Comparison of ENCODE assay signal across 11 cellular contexts in the genomic region with DNA sequence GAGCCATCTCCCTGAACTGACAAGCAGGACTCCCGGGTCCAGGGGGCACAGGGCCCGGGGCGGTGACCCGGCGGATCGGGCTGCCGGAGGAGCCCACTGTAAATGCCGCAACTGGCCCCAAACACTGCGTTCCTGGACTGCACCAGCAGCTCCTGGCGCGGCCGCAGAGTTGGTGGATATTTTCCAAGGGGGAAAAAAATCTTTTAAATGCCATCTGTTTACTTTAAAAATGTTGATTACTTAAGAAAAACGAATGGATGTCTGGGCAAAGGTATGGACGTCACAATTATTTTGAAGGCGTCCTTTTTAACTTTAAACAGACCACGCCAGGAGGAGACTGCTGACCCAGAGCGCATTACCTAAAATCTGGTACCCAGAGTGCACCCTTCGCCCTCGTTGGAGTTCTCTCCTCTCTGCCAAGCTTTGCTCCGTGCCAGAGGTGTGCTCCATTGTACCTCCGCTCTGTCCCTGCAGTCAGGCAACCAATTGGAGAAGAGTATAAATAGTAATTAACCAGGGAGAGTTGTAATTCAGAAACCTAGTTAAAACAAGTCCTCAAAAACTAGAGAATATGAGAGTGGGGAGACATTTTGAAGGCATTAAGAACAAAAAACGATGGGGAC. TPM values are rescaled to one million over a fixed set of nuclear protein-coding genes. Genes with fewer than 3 reads are reported as not detected.
DNase-seq lines count a peak whose midpoint lies in the region; ATAC-seq and TF ChIP-seq lines count a peak whose summit lies in the region.
"Had no signal": no experiment of that assay in that cellular context is flagged by ENCODE, and none has a peak within 500 bp of the region (broad histone marks: within the 10 kb centered on the region; RNA-seq: fewer than 3 reads in every experiment).

No MANE protein-coding gene starts in this region.

- ATAC-seq in activated CD4-positive, alpha-beta T cell treated with anti-CD3 and anti-CD28 coated beads for 36 hours, result no peak
- ATAC-seq in activated naive CD8-positive, alpha-beta T cell treated with anti-CD3 and anti-CD28 coated beads, Interleukin-2, amount 10 ng/mL, durations not matched to agents 7 days and 5 days (ENCODE audit: low read depth), result no peak
- ATAC-seq in gastrocnemius medialis, result no peak
- ATAC-seq: A549 had no signal

- H3K27ac Mint-ChIP-seq in activated CD4-positive, alpha-beta T cell treated with anti-CD3 and anti-CD28 coated beads for 36 hours, result peak overlapping the region; percentile 12
- no peak overlapping the region for H3K27ac Mint-ChIP-seq in activated naive CD8-positive, alpha-beta T cell treated with anti-CD3 and anti-CD28 coated beads, Interleukin-2, amount 10 ng/mL, durations not matched to agents 7 days and 5 days

- no peak overlapping the region for H3K27ac ChIP-seq in iPS-18a (ENCODE audit: low read length)
- H3K27ac ChIP-seq in skin epidermis, result peak overlapping the region in 9 of 21 experiments; percentile 5 to 95 (median 55)
- no peak overlapping the region for H3K27ac ChIP-seq in gastrocnemius medialis
- H3K27ac ChIP-seq: A549 had no signal

- no peaks in the 10 kb centered on the region for H3K36me3 ChIP-seq in iPS-18a (ENCODE audit: control insufficient read depth, low read depth, low read length)
- no peaks in the 10 kb centered on the region for H3K36me3 ChIP-seq in gastrocnemius medialis
- H3K36me3 ChIP-seq: HAP-1 had no signal

- H3K9ac ChIP-seq in iPS-18a (ENCODE audit: low read length), result no peak overlapping the region

- H3K9me3 ChIP-seq in iPS-18a (ENCODE audit: control insufficient read depth, low read depth, low read length) (no peaks in the 10 kb centered on the region), gastrocnemius medialis (no peaks in the 10 kb centered on the region)
- H3K9me3 ChIP-seq: A549, HAP-1 had no signal

- CTCF ChIA-PET in activated CD4-positive, alpha-beta T cell treated with anti-CD3 and anti-CD28 coated beads for 36 hours (lab: Charles Lee), result interaction anchor here (0.8 kb wide), 1 partner anchor 49 kb away, joined by 3 read pairs; no protein-coding TSS in a partner anchor

- in situ Hi-C loops in gastrocnemius medialis (cut with MboI; ENCODE audit: low sequenced_read_pairs in 4 of 4), result loop anchor here in 2 of 4 donors (10.0 to 25.0 kb wide), 3 partner anchors 710 to 967 kb away; no protein-coding TSS in a partner anchor

- TF ChIP-seq CTCF in gastrocnemius medialis (IDR thresholded peaks at IDR 0.05 in 4 of 5, conservative IDR thresholded peaks at IDR 0.05 in 1 of 5), result no peak

- POLR2A ChIA-PET in activated CD4-positive, alpha-beta T cell treated with anti-CD3 and anti-CD28 coated beads for 36 hours (lab: Charles Lee), result no interaction called here
- POLR2A ChIA-PET in activated naive CD8-positive, alpha-beta T cell treated with anti-CD3 and anti-CD28 coated beads, Interleukin-2, amount 10 ng/mL, durations not matched to agents 7 days and 5 days (lab: Charles Lee), result no interaction called here

- intact Hi-C loops in activated CD4-positive, alpha-beta T cell treated with anti-CD3 and anti-CD28 coated beads for 36 hours (cut with DNase I, micrococcal nuclease), result loop anchor here (5.0 to 10.0 kb wide), 7 partner anchors 123 to 1287 kb away; partner anchors contain the start of gene ELAC2 (in 1 of the 2)
- intact Hi-C loops in gastrocnemius medialis (cut with DNase I; ENCODE audit: low total_unique reads), result loop anchor here (5.0 kb wide), 2 partner anchors 967 to 1287 kb away; partner anchors contain the start of gene ELAC2

- DNase-seq in activated CD4-positive, alpha-beta T cell treated with anti-CD3 and anti-CD28 coated beads for 36 hours, result no peak
- no peak for DNase-seq in activated CD4-positive, alpha-beta T cell treated with anti-CD3 and anti-CD28 coated beads for 1 hour
- no peak for DNase-seq in activated naive CD8-positive, alpha-beta T cell treated with anti-CD3 and anti-CD28 coated beads, Interleukin-2, amount 10 ng/mL, durations not matched to agents 7 days and 5 days
- DNase-seq in gastrocnemius medialis, result no peak
- no peak for DNase-seq in effector CD8-positive, alpha-beta T cell (lab: John Stamatoyannopoulos, UW)
- DNase-seq in NCI-H187 treated with DMSO at 0.1 percent for 48 hours (lab: John Stamatoyannopoulos, UW), result no peak
- DNase-seq: KBM-7 had no signal

- H3K27me3 Mint-ChIP-seq in activated CD4-positive, alpha-beta T cell treated with anti-CD3 and anti-CD28 coated beads for 36 hours, result peaks cover under 1% of the 10 kb centered on the region
- H3K27me3 Mint-ChIP-seq in activated naive CD8-positive, alpha-beta T cell treated with anti-CD3 and anti-CD28 coated beads, Interleukin-2, amount 10 ng/mL, durations not matched to agents 7 days and 5 days, result peaks cover 15% of the 10 kb centered on the region

- H3K36me3 Mint-ChIP-seq in activated CD4-positive, alpha-beta T cell treated with anti-CD3 and anti-CD28 coated beads for 36 hours (ENCODE audit: low read depth), result peaks cover 9% of the 10 kb centered on the region
- peaks cover 4% of the 10 kb centered on the region for H3K36me3 Mint-ChIP-seq in activated naive CD8-positive, alpha-beta T cell treated with anti-CD3 and anti-CD28 coated beads, Interleukin-2, amount 10 ng/mL, durations not matched to agents 7 days and 5 days

- H3K4me3 ChIP-seq in iPS-18a (ENCODE audit: low read length), result peak overlapping the region; percentile 70
- peak overlapping the region; percentile 56 to 81 (median 66) for H3K4me3 ChIP-seq in skin epidermis
- no peak overlapping the region for H3K4me3 ChIP-seq in gastrocnemius medialis
- H3K4me3 ChIP-seq: A549, HAP-1 had no signal

- peaks cover 69% of the 10 kb centered on the region for H3K27me3 ChIP-seq in iPS-18a (ENCODE audit: control insufficient read depth, insufficient read depth, low read length)
- H3K27me3 ChIP-seq in gastrocnemius medialis, result peaks cover 38 to 85% (median 82%) of the 10 kb centered on the region in 3 donors

- H3K9me3 Mint-ChIP-seq in activated CD4-positive, alpha-beta T cell treated with anti-CD3 and anti-CD28 coated beads for 36 hours (ENCODE audit: low read depth), result no peaks in the 10 kb centered on the region
- H3K9me3 Mint-ChIP-seq in activated naive CD8-positive, alpha-beta T cell treated with anti-CD3 and anti-CD28 coated beads, Interleukin-2, amount 10 ng/mL, durations not matched to agents 7 days and 5 days, result no peaks in the 10 kb centered on the region

- H3K4me1 ChIP-seq in iPS-18a (ENCODE audit: control insufficient read depth, low read depth, low read length) (peaks cover 58% of the 10 kb centered on the region), gastrocnemius medialis (peaks cover 31 to 37% of the 10 kb centered on the region in 2 donors)
- H3K4me1 ChIP-seq: HAP-1 had no signal

- TF ChIP-seq POLR2A in gastrocnemius medialis (IDR thresholded peaks at IDR 0.05), result no peak

- peaks cover 57% of the 10 kb centered on the region for H3K4me1 Mint-ChIP-seq in activated CD4-positive, alpha-beta T cell treated with anti-CD3 and anti-CD28 coated beads for 36 hours
- H3K4me1 Mint-ChIP-seq in activated naive CD8-positive, alpha-beta T cell treated with anti-CD3 and anti-CD28 coated beads, Interleukin-2, amount 10 ng/mL, durations not matched to agents 7 days and 5 days, result peaks cover 42% of the 10 kb centered on the region

- peak overlapping the region; percentile 25 for H3K4me3 Mint-ChIP-seq in activated CD4-positive, alpha-beta T cell treated with anti-CD3 and anti-CD28 coated beads for 36 hours
- H3K4me3 Mint-ChIP-seq in activated naive CD8-positive, alpha-beta T cell treated with anti-CD3 and anti-CD28 coated beads, Interleukin-2, amount 10 ng/mL, durations not matched to agents 7 days and 5 days, result peak overlapping the region; percentile 19

RNA-seq across cellular contexts. Expression of gene HS3ST3B1, which starts 3.5 kb away (rescaled TPM):
- total RNA-seq in activated CD4-positive, alpha-beta T cell treated with anti-CD3 and anti-CD28 coated beads for 36 hours, result 1 to 10 TPM; 5.0 to 5.7 TPM
- 10 to 100 TPM in 1 of 2 experiments, 1 to 10 TPM in 1; 9.3 to 10.0 TPM for total RNA-seq in activated naive CD8-positive, alpha-beta T cell treated with anti-CD3 and anti-CD28 coated beads, Interleukin-2, amount 10 ng/mL, durations not matched to agents 7 days and 5 days
- 1 to 10 TPM in 2 of 4 donors, under 1 TPM in 2; 0.10 to 4.0 (median 0.82) TPM for total RNA-seq in gastrocnemius medialis

Comparison
In these comparisons a context has a peak if more than half of its experiments do, and no peak if none do; other contexts are left out.
1. H3K4me3 ChIP-seq: peak in iPS-18a (single experiment) and skin epidermis (7 of 7); none in gastrocnemius medialis (0 of 4).